Comparison of ENCODE assay signal across 16 cellular contexts in the genomic region with DNA sequence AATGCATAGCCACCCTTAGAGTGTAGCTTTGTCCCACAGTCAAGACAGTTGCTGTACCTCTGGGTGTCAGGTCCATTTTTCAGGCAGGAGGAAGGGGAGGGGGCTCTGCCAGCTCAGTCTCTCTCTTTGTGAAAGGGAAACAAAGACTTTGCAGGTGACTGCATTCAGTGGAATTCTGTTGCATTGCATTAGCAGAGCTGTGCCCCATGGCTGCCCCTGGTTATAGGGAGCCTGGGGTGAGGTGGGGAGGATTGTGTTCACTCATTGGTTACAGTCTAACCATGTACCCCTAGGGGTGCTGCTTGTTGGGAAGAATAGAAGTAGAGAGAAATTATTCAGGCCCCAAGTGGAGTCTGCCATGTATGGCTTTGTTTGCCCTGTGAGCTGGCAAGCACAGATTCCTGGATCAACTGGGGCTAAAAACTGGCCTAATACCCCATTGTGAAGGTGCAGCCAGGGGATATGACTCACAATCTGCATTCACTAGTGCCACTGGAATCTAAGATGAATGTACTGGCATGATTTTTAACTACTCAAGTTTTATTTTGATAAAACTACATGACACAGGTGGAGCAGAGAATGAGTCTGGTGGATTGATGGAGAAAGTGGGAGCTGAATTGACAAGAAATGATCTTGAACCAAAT.
DNase-seq lines count a peak whose midpoint lies in the region; ATAC-seq, FAIRE-seq and TF ChIP-seq lines count a peak whose summit lies in the region.
"Had no signal": no experiment of that assay in that cellular context is flagged by ENCODE, and none has a peak within 500 bp of the region (broad histone marks: within the 10 kb centered on the region; RNA-seq: fewer than 3 reads in every experiment).

No MANE protein-coding gene starts in this region.

- no peaks in the 10 kb centered on the region for H3K9me3 Mint-ChIP-seq in astrocyte (ENCODE audit: unreplicated experiment)
- no peaks in the 10 kb centered on the region for H3K9me3 Mint-ChIP-seq in activated naive CD8-positive, alpha-beta T cell treated with anti-CD3 and anti-CD28 coated beads, Interleukin-2, amount 50 U/mL, for 24 hours

- peak overlapping the region; percentile 21 for H3K4me2 ChIP-seq in astrocyte (ENCODE audit: low read length)

- 0 out of 2 replicates have a peak overlapping the region, but pooled peaks have one; percentile 4 for H3K9ac ChIP-seq in HUES64 (ENCODE audit: low read depth, low read length)
- H3K9ac ChIP-seq in astrocyte (ENCODE audit: low read length), result no peak overlapping the region

- no peak for ATAC-seq in activated naive CD8-positive, alpha-beta T cell treated with anti-CD3 and anti-CD28 coated beads, Interleukin-2, amount 50 U/mL, for 24 hours
- ATAC-seq in GM18861 (IDR thresholded peaks at IDR 0.05; ENCODE audit: unreplicated experiment), result no peak
- ATAC-seq: left lobe of liver had no signal

- no peaks in the 10 kb centered on the region for H3K27me3 Mint-ChIP-seq in astrocyte (ENCODE audit: low read depth, unreplicated experiment)
- H3K27me3 Mint-ChIP-seq in activated naive CD8-positive, alpha-beta T cell treated with anti-CD3 and anti-CD28 coated beads, Interleukin-2, amount 50 U/mL, for 24 hours, result peaks cover 10% of the 10 kb centered on the region

- H4K20me1 ChIP-seq in astrocyte (ENCODE audit: insufficient read depth, low read length), result no peaks in the 10 kb centered on the region

- TF ChIP-seq CTCF in astrocyte (IDR thresholded peaks at IDR 0.05; ENCODE audit: insufficient read depth, low read depth, low read length) (no peak), retinal pigment epithelial cell (conservative IDR thresholded peaks at IDR 0.05; ENCODE audit: low read depth, low read length) (no peak)

- H3K27ac ChIP-seq in HUES64 (ENCODE audit: low read depth, low read length) (peak overlapping the region; percentile 34), astrocyte (ENCODE audit: low read depth, low read length) (no peak overlapping the region), iPS DF 6.9 (ENCODE audit: low read length) (no peak overlapping the region)
- H3K27ac ChIP-seq: ovary, skin epidermis had no signal

- peak overlapping the region; percentile 11 for H2AFZ ChIP-seq in astrocyte (ENCODE audit: low read depth, low read length)

- peaks cover 32% of the 10 kb centered on the region for H3K4me1 ChIP-seq in HUES64 (ENCODE audit: insufficient read depth, low read length)
- peaks cover 7% of the 10 kb centered on the region for H3K4me1 ChIP-seq in astrocyte (ENCODE audit: insufficient read depth, low read length)
- peaks cover 3% of the 10 kb centered on the region; the same call in 1 of the 2 replicates for H3K4me1 ChIP-seq in iPS DF 6.9 (ENCODE audit: control insufficient read depth, insufficient read depth, low read length)

- no peak overlapping the region for H3K4me3 Mint-ChIP-seq in astrocyte (ENCODE audit: unreplicated experiment)
- H3K4me3 Mint-ChIP-seq in activated naive CD8-positive, alpha-beta T cell treated with anti-CD3 and anti-CD28 coated beads, Interleukin-2, amount 50 U/mL, for 24 hours, result no peak overlapping the region
- H3K4me3 Mint-ChIP-seq: IgD-negative memory B cell had no signal

- no peaks in the 10 kb centered on the region for H3K36me3 Mint-ChIP-seq in astrocyte (ENCODE audit: low read depth, unreplicated experiment)
- H3K36me3 Mint-ChIP-seq in activated naive CD8-positive, alpha-beta T cell treated with anti-CD3 and anti-CD28 coated beads, Interleukin-2, amount 50 U/mL, for 24 hours (ENCODE audit: low read depth), result no peaks in the 10 kb centered on the region
- H3K36me3 Mint-ChIP-seq: IgD-negative memory B cell had no signal

- H3K27me3 ChIP-seq in HUES64 (ENCODE audit: insufficient read depth, low read length), result no peaks in the 10 kb centered on the region
- H3K27me3 ChIP-seq in astrocyte (ENCODE audit: insufficient read depth, low read length), result no peaks in the 10 kb centered on the region
- no peaks in the 10 kb centered on the region for H3K27me3 ChIP-seq in iPS DF 6.9 (ENCODE audit: control insufficient read depth, insufficient read depth, low read length)
- H3K27me3 ChIP-seq: ovary had no signal

- no peak for FAIRE-seq in astrocyte (lab: Jason Lieb, UNC)

- H3K4me1 Mint-ChIP-seq in astrocyte (ENCODE audit: low read depth, unreplicated experiment), result peaks cover 4% of the 10 kb centered on the region
- no peaks in the 10 kb centered on the region for H3K4me1 Mint-ChIP-seq in activated naive CD8-positive, alpha-beta T cell treated with anti-CD3 and anti-CD28 coated beads, Interleukin-2, amount 50 U/mL, for 24 hours
- H3K4me1 Mint-ChIP-seq: IgD-negative memory B cell had no signal

- DNase-seq in astrocyte (ENCODE audit: low read depth) (no peak), iPS DF 6.9 (ENCODE audit: low read depth, low spot score) (peak; percentile 18), retinal pigment epithelial cell (ENCODE audit: low read depth) (peak; percentile 56), SK-N-DZ (ENCODE audit: low spot score) (no peak)
- no peak for DNase-seq in activated naive CD8-positive, alpha-beta T cell treated with anti-CD3 and anti-CD28 coated beads, Interleukin-2, amount 50 U/mL, for 24 hours
- DNase-seq: activated CD4-positive, alpha-beta T cell treated with anti-CD3 and anti-CD28 coated beads, Interleukin-2, amount 50 U/mL, for 48 hours; activated naive CD4-positive, alpha-beta T cell treated with anti-CD3 and anti-CD28 coated beads, Interleukin-2, amount 50 U/mL, for 16 hours; NCI-H1105; ovary; RPMI8226; stimulated activated CD4-positive, alpha-beta T cell treated with anti-CD3 and anti-CD28 coated beads, Interleukin-4, amount 100 ng/mL, for 1 hour had no signal

- H3K27ac Mint-ChIP-seq in astrocyte (ENCODE audit: unreplicated experiment), result peak overlapping the region; percentile 14
- H3K27ac Mint-ChIP-seq in activated naive CD8-positive, alpha-beta T cell treated with anti-CD3 and anti-CD28 coated beads, Interleukin-2, amount 50 U/mL, for 24 hours, result no peak overlapping the region
- H3K27ac Mint-ChIP-seq: IgD-negative memory B cell had no signal

- H3K36me3 ChIP-seq in HUES64 (ENCODE audit: insufficient read depth, low read length) (no peaks in the 10 kb centered on the region), astrocyte (ENCODE audit: insufficient read depth, low read length) (no peaks in the 10 kb centered on the region), iPS DF 6.9 (ENCODE audit: control insufficient read depth, insufficient read depth, low read length) (no peaks in the 10 kb centered on the region)
- H3K36me3 ChIP-seq: ovary had no signal

- no peak overlapping the region for H3K4me3 ChIP-seq in HUES64 (ENCODE audit: low read length)
- H3K4me3 ChIP-seq in astrocyte (ENCODE audit: insufficient read depth, low read depth, low read length), result no peak overlapping the region
- H3K4me3 ChIP-seq in iPS DF 6.9 (ENCODE audit: low read length), result no peak overlapping the region
- no peak overlapping the region for H3K4me3 ChIP-seq in retinal pigment epithelial cell (ENCODE audit: low read length)
- H3K4me3 ChIP-seq: ovary, skin epidermis had no signal

- no peaks in the 10 kb centered on the region for H3K79me2 ChIP-seq in astrocyte (ENCODE audit: insufficient read depth, low read length)

- H3K9me3 ChIP-seq in HUES64 (ENCODE audit: insufficient read depth, low read depth, low read length) (no peaks in the 10 kb centered on the region), astrocyte (ENCODE audit: insufficient read depth, low read depth, low read length) (no peaks in the 10 kb centered on the region), iPS DF 6.9 (ENCODE audit: control insufficient read depth, insufficient read depth, low read length) (no peaks in the 10 kb centered on the region)
- H3K9me3 ChIP-seq: ovary had no signal

Comparison
In these comparisons a context has a peak if more than half of its experiments do, and no peak if none do; other contexts are left out.
1. DNase-seq: peak in iPS DF 6.9 (single experiment) and retinal pigment epithelial cell (single experiment); none in astrocyte (single experiment), activated naive CD8-positive, alpha-beta T cell treated with anti-CD3 and anti-CD28 coated beads, Interleukin-2, amount 50 U/mL, for 24 hours (single experiment) and SK-N-DZ (single experiment).